ENCODE assay signal across 7 cellular contexts in the genomic region with DNA sequence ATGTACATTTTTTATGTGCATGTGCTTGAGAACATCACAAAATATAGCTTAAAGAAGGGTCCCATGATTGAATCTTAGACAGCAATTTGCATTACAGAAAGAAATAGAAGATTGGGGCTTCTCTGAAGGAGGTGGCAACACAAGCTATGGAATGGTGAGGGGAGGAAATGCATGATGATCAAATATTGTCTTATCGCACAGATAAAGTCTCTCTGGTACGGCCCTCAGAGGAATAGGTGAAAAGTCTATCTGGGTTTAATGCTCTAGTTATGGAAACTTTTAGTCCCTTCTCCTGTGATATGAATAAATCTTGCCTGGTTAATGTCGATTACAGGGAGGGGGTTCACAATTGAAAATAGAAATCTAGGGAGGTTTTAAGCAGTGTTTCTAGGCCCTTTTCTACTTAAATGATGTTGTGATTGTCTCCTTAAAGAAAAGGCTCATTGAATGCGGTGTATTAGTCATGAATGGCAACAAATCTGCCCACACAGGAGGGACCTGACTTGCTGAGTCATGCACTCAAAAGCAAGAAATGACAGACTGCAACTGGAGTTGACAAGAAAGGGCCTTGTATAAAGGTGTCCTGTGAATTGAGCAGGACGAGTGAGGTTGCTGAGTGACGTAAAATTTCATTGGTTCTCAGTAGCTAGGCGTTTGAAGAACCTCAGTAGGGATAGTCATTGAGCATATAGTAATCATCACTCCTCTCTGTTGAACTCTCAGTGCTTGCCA.
A peak's percentile ranks its signal among the peaks of the same experiment; 100 is the strongest.
DNase-seq lines count a peak whose midpoint lies in the region; ATAC-seq lines count a peak whose summit lies in the region.

No MANE protein-coding gene starts in this region.

- no peak overlapping the region for H2BK120ac ChIP-seq in neuronal stem cell (ENCODE audit: low read depth, low read length)

- peaks cover 2% of the 10 kb centered on the region for H3K36me3 ChIP-seq in adipocyte (ENCODE audit: control insufficient read depth, insufficient read depth, low read length, severe bottlenecking)
- no peaks in the 10 kb centered on the region for H3K36me3 ChIP-seq in neuronal stem cell (replicated peaks in 1 of 2; ENCODE audit: control insufficient read depth in 2 of 2, insufficient read depth in 2 of 2, low read length in 2 of 2)

- H4K91ac ChIP-seq in neuronal stem cell (ENCODE audit: low read depth, low read length, poor library complexity), result no peak overlapping the region

- H3K79me1 ChIP-seq in neuronal stem cell (ENCODE audit: low read depth, low read length), result no peaks in the 10 kb centered on the region

- DNase-seq in adipocyte (ENCODE audit: low read depth), result peak; percentile 64
- DNase-seq in neuronal stem cell (ENCODE audit: low spot score), result no peak
- no peak for DNase-seq in SIG-M5 (lab: John Stamatoyannopoulos, UW)

- H3K9ac ChIP-seq in adipocyte (ENCODE audit: low read length) (no peak overlapping the region), neuronal stem cell (ENCODE audit: low read depth, low read length, poor library complexity) (no peak overlapping the region)

- no peak overlapping the region for H2BK12ac ChIP-seq in neuronal stem cell (ENCODE audit: low read length)

- peaks cover 12% of the 10 kb centered on the region for H3K9me3 ChIP-seq in adipocyte (ENCODE audit: control insufficient read depth, low read length)
- peaks cover 0 to 6% of the 10 kb centered on the region in 2 donors for H3K9me3 ChIP-seq in neuronal stem cell (replicated peaks in 1 of 2; ENCODE audit: control insufficient read depth in 2 of 2, insufficient read depth in 1 of 2, low read depth in 1 of 2, low read length in 2 of 2)

- no peak overlapping the region for H4K8ac ChIP-seq in neuronal stem cell (ENCODE audit: low read depth, low read length)

- H2AK5ac ChIP-seq in neuronal stem cell (ENCODE audit: low read depth, low read length), result no peak overlapping the region

- peak; percentile 93 for ATAC-seq in GM19023 (IDR thresholded peaks at IDR 0.05; ENCODE audit: unreplicated experiment)
- peak; percentile 84 for ATAC-seq in HG03066 (IDR thresholded peaks at IDR 0.05; ENCODE audit: low read depth, unreplicated experiment)
- ATAC-seq in GM21528 (IDR thresholded peaks at IDR 0.05; ENCODE audit: low FRiP score, unreplicated experiment), result no peak
- ATAC-seq in GM19035 (IDR thresholded peaks at IDR 0.05; ENCODE audit: unreplicated experiment), result no peak

- H3K23ac ChIP-seq in neuronal stem cell (ENCODE audit: low read depth, low read length, poor library complexity), result no peak overlapping the region

- H3K4me1 ChIP-seq in adipocyte (ENCODE audit: control insufficient read depth, insufficient read depth, low read length), result peaks cover 6% of the 10 kb centered on the region
- peaks cover 0 to 2% of the 10 kb centered on the region in 2 donors for H3K4me1 ChIP-seq in neuronal stem cell (ENCODE audit: control insufficient read depth in 2 of 2, insufficient read depth in 1 of 2, low read depth in 1 of 2, low read length in 2 of 2)

- no peak overlapping the region for H3K18ac ChIP-seq in neuronal stem cell (ENCODE audit: low read length)

- WGBS in neuronal stem cell (ENCODE audit: extremely low coverage in 2 of 2, insufficient read length in 2 of 2, insufficient replicate concordance in 1 of 2), 2 donors, result no CpG with 5 or more reads among the region's 7 CpGs

- H3K27me3 ChIP-seq in adipocyte (replicated peaks; ENCODE audit: control insufficient read depth, insufficient read depth, low read length) (no peaks in the 10 kb centered on the region), neuronal stem cell (ENCODE audit: control insufficient read depth in 3 of 3, insufficient read depth in 3 of 3, low read depth in 1 of 3, low read length in 3 of 3) (no peaks in the 10 kb centered on the region)

- no peak overlapping the region for H2BK15ac ChIP-seq in neuronal stem cell (ENCODE audit: low read length)

- H3K14ac ChIP-seq in neuronal stem cell (ENCODE audit: low read length), result no peak overlapping the region

- H3K27ac ChIP-seq in neuronal stem cell (replicated peaks; ENCODE audit: low read length), result peak overlapping the region; percentile 2

- peak overlapping the region; percentile 68 for H2AFZ ChIP-seq in neuronal stem cell (ENCODE audit: low read length)

- no peak overlapping the region for H2BK5ac ChIP-seq in neuronal stem cell (ENCODE audit: low read length)

- no peak overlapping the region for H3K4me3 ChIP-seq in adipocyte (ENCODE audit: low read length)
- H3K4me3 ChIP-seq in neuronal stem cell (ENCODE audit: low read length in 2 of 2), result no peak overlapping the region

- H3K4me2 ChIP-seq in neuronal stem cell (ENCODE audit: insufficient read depth, low read length, poor library complexity, severe bottlenecking), result no peak overlapping the region

- H3K4ac ChIP-seq in neuronal stem cell (ENCODE audit: low read length), result no peak overlapping the region

Comparison
In these comparisons a context has a peak if more than half of its experiments do, and no peak if none do; other contexts are left out.
1. ATAC-seq: peak in GM19023 (single experiment) and HG03066 (single experiment); none in GM21528 (single experiment) and GM19035 (single experiment).